ENCODE assay signal across 1 cellular context in the genomic region with DNA sequence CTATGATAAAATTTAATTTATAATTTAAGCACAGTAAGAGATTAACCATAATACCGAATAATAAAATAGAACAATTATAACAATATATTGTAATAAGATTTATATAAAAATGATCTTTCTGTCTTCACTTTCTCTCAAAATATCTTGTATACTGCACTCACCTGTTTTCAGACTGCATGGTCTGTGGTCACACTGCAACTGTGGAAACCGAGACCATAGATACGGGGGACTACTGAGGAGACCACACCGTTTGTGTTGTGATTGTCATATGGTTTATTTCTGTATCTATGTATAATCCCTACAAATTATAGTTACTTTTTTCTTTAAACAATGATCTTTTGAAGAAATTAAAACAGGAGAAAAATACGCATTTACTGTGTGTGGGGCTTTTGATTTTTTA.
TF ChIP-seq lines count a peak whose summit lies in the region.

No MANE protein-coding gene starts in this region.

TF ChIP-seq in WTC11, 78 proteins besides CTCF, POLR2A, EP300 and RAD21 (continued from another document):
- TF ChIP-seq AR (CRISPR knock-in tag; IDR thresholded peaks at IDR 0.05) (no peak), GTF2I (CRISPR knock-in tag; conservative IDR thresholded peaks at IDR 0.05) (no peak), E2F5 (CRISPR knock-in tag; IDR thresholded peaks at IDR 0.05) (no peak), HMGA2 (CRISPR knock-in tag; IDR thresholded peaks at IDR 0.05) (no peak)
